Comparison of ENCODE assay signal across 8 cellular contexts in genomic region chr10:125082471-125082870, GRCh38.
DNase-seq lines count a peak whose midpoint lies in the region; ATAC-seq and TF ChIP-seq lines count a peak whose summit lies in the region.
"Not testable (repeated sequence)": the region's sequence is repeated elsewhere in the genome, so short reads cannot be mapped to it uniquely, and the experiment has no call there.

No MANE protein-coding gene starts in this region.

- H3K36me3 Mint-ChIP-seq in nephron (ENCODE audit: low read depth) = peaks cover 51% of the 10 kb centered on the region

- intact Hi-C loops in body of pancreas (cut with DNase I); left ventricle myocardium inferior (cut with micrococcal nuclease): not testable (repeated sequence)

- not testable (repeated sequence) for H4K20me1 ChIP-seq in fibroblast of lung (ENCODE audit: control insufficient read depth, extremely low read depth, insufficient read depth, low read length)

- H3K27me3 Mint-ChIP-seq in nephron (ENCODE audit: low read depth) = not testable (repeated sequence)

- not testable (repeated sequence) for H3K27me3 ChIP-seq in ACC112 (ENCODE audit: insufficient read depth, low read length); SJSA1 (replicated peaks); body of pancreas; fibroblast of lung (ENCODE audit: control insufficient read depth, insufficient read depth, low read length); left ventricle myocardium inferior (ENCODE audit: low read depth); thoracic aorta (replicated peaks; ENCODE audit: insufficient read depth)

- peaks cover 66% of the 10 kb centered on the region for H3K79me2 ChIP-seq in ACC112 (ENCODE audit: control insufficient read depth, insufficient read depth, low read length, unreplicated experiment)
- H3K79me2 ChIP-seq in fibroblast of lung (ENCODE audit: control insufficient read depth, insufficient read depth, low read length) = peaks cover 60% of the 10 kb centered on the region

- 90 to 91% methylated on average over 13 of the region's 13 CpGs for WGBS in body of pancreas, 2 donors

- TF ChIP-seq CTCF in body of pancreas (IDR thresholded peaks at IDR 0.05); fibroblast of lung (conservative IDR thresholded peaks at IDR 0.05 in 1 of 2, IDR thresholded peaks at IDR 0.05 in 1 of 2; ENCODE audit: low read depth in 1 of 2, low read length in 2 of 2); left ventricle myocardium inferior (IDR thresholded peaks at IDR 0.05; ENCODE audit: borderline replicate concordance); nephron (IDR thresholded peaks at IDR 0.05; ENCODE audit: unreplicated experiment in 3 of 3); thoracic aorta (IDR thresholded peaks at IDR 0.05): not testable (repeated sequence)

- DNase-seq in SJSA1 (ENCODE audit: low read depth in 1 of 2, low spot score in 2 of 2); body of pancreas; fibroblast of lung (ENCODE audit: low read depth in 2 of 2); left ventricle myocardium inferior; thoracic aorta (ENCODE audit: low spot score): not testable (repeated sequence)
- DNase-seq in renal cortical epithelial cell (ENCODE audit: low read depth) = peak; percentile 23

- not testable (repeated sequence) for H3K4me3 ChIP-seq in ACC112 (ENCODE audit: low read depth, low read length); SJSA1; body of pancreas; fibroblast of lung (replicated peaks in 1 of 4; ENCODE audit: control extremely low read depth in 1 of 4, insufficient read depth in 1 of 4, low read depth in 3 of 4, low read length in 4 of 4); left ventricle myocardium inferior; thoracic aorta

- H3K27ac Mint-ChIP-seq in nephron = peak overlapping the region in 2 of 3 experiments; percentile 30 to 70

- not testable (repeated sequence) for H3K4me3 Mint-ChIP-seq in nephron

- H3K9me3 ChIP-seq in SJSA1 (replicated peaks); body of pancreas; fibroblast of lung (ENCODE audit: control insufficient read depth, insufficient read depth, low read depth, low read length); left ventricle myocardium inferior (replicated peaks); thoracic aorta: not testable (repeated sequence)

- not testable (repeated sequence) for H3K9me3 Mint-ChIP-seq in nephron

- TF ChIP-seq POLR2A in body of pancreas (IDR thresholded peaks at IDR 0.05) = not testable (repeated sequence)

- not testable (repeated sequence) for H3K36me3 ChIP-seq in ACC112 (ENCODE audit: insufficient read depth, low read length); body of pancreas (replicated peaks in 1 of 2; ENCODE audit: insufficient read depth in 1 of 2, low read depth in 2 of 2); fibroblast of lung (ENCODE audit: control insufficient read depth, insufficient read depth, low read length); left ventricle myocardium inferior; thoracic aorta
- H3K36me3 ChIP-seq in SJSA1 = peaks cover 35% of the 10 kb centered on the region

- H3K27ac ChIP-seq in ACC112 (ENCODE audit: low read depth, low read length) = peak overlapping the region; percentile 94; the same call in 1 of the 2 replicates
- H3K27ac ChIP-seq in SJSA1 = peak overlapping the region; percentile 91; the same call in 1 of the 2 replicates
- peak overlapping the region; percentile 87 to 96 (median 92) for H3K27ac ChIP-seq in body of pancreas
- peak overlapping the region; percentile 94 for H3K27ac ChIP-seq in fibroblast of lung (ENCODE audit: insufficient read depth, low read length)
- H3K27ac ChIP-seq in left ventricle myocardium inferior (replicated peaks) = peak overlapping the region; percentile 89
- H3K27ac ChIP-seq in thoracic aorta = peak overlapping the region; percentile 89 to 95

- H3K9ac ChIP-seq in fibroblast of lung (ENCODE audit: insufficient read depth, low read length) = not testable (repeated sequence)

- ATAC-seq in body of pancreas; thoracic aorta (ENCODE audit: insufficient number of reproducible peaks, low FRiP score, low read depth): not testable (repeated sequence)

- peaks cover 40% of the 10 kb centered on the region for H3K4me1 ChIP-seq in ACC112 (ENCODE audit: control insufficient read depth, insufficient read depth, low read length, unreplicated experiment)
- peaks cover 43% of the 10 kb centered on the region for H3K4me1 ChIP-seq in SJSA1 (replicated peaks)
- H3K4me1 ChIP-seq in body of pancreas = peaks cover 48% of the 10 kb centered on the region
- peaks cover 27% of the 10 kb centered on the region for H3K4me1 ChIP-seq in fibroblast of lung (ENCODE audit: control insufficient read depth, extremely low read depth, insufficient read depth, low read length)
- peaks cover 83% of the 10 kb centered on the region for H3K4me1 ChIP-seq in left ventricle myocardium inferior
- peaks cover 27 to 54% of the 10 kb centered on the region in 2 donors for H3K4me1 ChIP-seq in thoracic aorta (ENCODE audit: control insufficient read depth in 1 of 2, low read depth in 2 of 2)

- peaks cover 66% of the 10 kb centered on the region for H3K4me1 Mint-ChIP-seq in nephron

- H2AFZ ChIP-seq in ACC112 (ENCODE audit: low read length, unreplicated experiment); fibroblast of lung (ENCODE audit: low read length): not testable (repeated sequence)

- H3K4me2 ChIP-seq in fibroblast of lung (ENCODE audit: extremely low read depth, insufficient read depth, low read length) = not testable (repeated sequence)
